Comparison of ENCODE assay signal across 8 cellular contexts in genomic region chr2:189179607-189179979, GRCh38. TPM values are rescaled to one million over a fixed set of nuclear protein-coding genes. Genes with fewer than 3 reads are reported as not detected.
DNase-seq lines count a peak whose midpoint lies in the region; ATAC-seq, FAIRE-seq and TF ChIP-seq lines count a peak whose summit lies in the region.

TSS of gene COL5A2 (minus strand) at chr2:189179761. CDS start at chr2:189179604, 157 bp downstream.

- POLR2A ChIA-PET in A673 (lab: Charles Lee; ENCODE audit: low non-redundant PET) (interaction anchor here (0.5 kb wide), 1 partner anchor 16 kb away, joined by 3 read pairs; no protein-coding TSS in a partner anchor), endothelial cell of umbilical vein (lab: Charles Lee) (interaction anchor here (0.8 kb wide), 1 partner anchor 30 kb away, joined by 3 read pairs; no protein-coding TSS in a partner anchor)

- H3K27ac ChIP-seq in A673 (ENCODE audit: low read depth, low read length, poor library complexity, severe bottlenecking) (peak within 1 kb of the TSS; percentile 74), endothelial cell of umbilical vein (ENCODE audit: insufficient read depth, low read depth, low read length) (peak within 1 kb of the TSS; percentile 65), vagina (peak within 1 kb of the TSS; percentile 85)

- H3K36me3 Mint-ChIP-seq in immature natural killer cell: no peaks in the 10 kb centered on the region

- peak; percentile 88 for TF ChIP-seq POLR2A in endothelial cell of umbilical vein (IDR thresholded peaks at IDR 0.05; ENCODE audit: low read depth, low read length)
- TF ChIP-seq POLR2A in vagina (IDR thresholded peaks at IDR 0.05): peak in 1 of 2 donors; percentile 62

- no peaks in the 10 kb centered on the region for H3K4me1 Mint-ChIP-seq in immature natural killer cell

- CTCF ChIA-PET in A673 (lab: Charles Lee) (interaction anchor here (0.6 to 1.7 kb wide), 3 partner anchors 37 to 108 kb away, joined by 3 to 9 read pairs (median 5); no protein-coding TSS in a partner anchor), endothelial cell of umbilical vein (lab: Charles Lee) (interaction anchor here (0.9 to 4.8 kb wide), 19 partner anchors 11 to 656 kb away, joined by 3 to 98 read pairs (median 7); no protein-coding TSS in a partner anchor)

- BruUV-seq in A673 (replicated peaks; lab: Mats Ljungman, UMichigan) (no TSS peak), endothelial cell of umbilical vein (replicated peaks; lab: Mats Ljungman, UMichigan) (no TSS peak)

- peaks cover 0 to 2% (median 2%) of the 10 kb centered on the region in 3 donors for H3K27me3 Mint-ChIP-seq in immature natural killer cell (ENCODE audit: low read depth in 3 of 3)

- dilution Hi-C loops in endothelial cell of umbilical vein (cut with MboI; ENCODE audit: extremely low pct_ligation_motif_present, low sequenced_read_pairs): no loop called here

- peak within 1 kb of the TSS; percentile 90 for H3K4me2 ChIP-seq in endothelial cell of umbilical vein (ENCODE audit: insufficient read depth, low read length)

- H3K4me3 ChIP-seq in A673 (ENCODE audit: low read depth, low read length, poor library complexity, severe bottlenecking): peak within 1 kb of the TSS; percentile 67
- H3K4me3 ChIP-seq in endothelial cell of umbilical vein (replicated peaks in 1 of 3; ENCODE audit: insufficient read depth in 1 of 3, low read depth in 1 of 3, low read length in 3 of 3): peak within 1 kb of the TSS; percentile 54 to 98 (median 76)
- peak within 1 kb of the TSS; percentile 54 to 62 for H3K4me3 ChIP-seq in vagina

- H3K9ac ChIP-seq in endothelial cell of umbilical vein (replicated peaks; ENCODE audit: extremely low read depth, insufficient read depth, low read length): peak within 1 kb of the TSS; percentile 55

- no peak for ATAC-seq in GM21737 (IDR thresholded peaks at IDR 0.05; ENCODE audit: unreplicated experiment)

- peaks cover 34% of the 10 kb centered on the region for H3K79me2 ChIP-seq in endothelial cell of umbilical vein (ENCODE audit: control insufficient read depth, insufficient read depth, low read length)

- H3K4me1 ChIP-seq in A673 (ENCODE audit: insufficient read depth, low read length, poor library complexity, severe bottlenecking) (peaks cover 19% of the 10 kb centered on the region), endothelial cell of umbilical vein (ENCODE audit: control insufficient read depth, extremely low read depth, insufficient read depth, low read length) (peaks cover 15% of the 10 kb centered on the region), vagina (peaks cover 20% of the 10 kb centered on the region)

- H3K9me3 Mint-ChIP-seq in immature natural killer cell: peaks cover 0 to 12% (median 4%) of the 10 kb centered on the region in 6 donors

- no peak within 1 kb of the TSS for H3K27ac Mint-ChIP-seq in immature natural killer cell

- intact Hi-C loops in A673 (cut with micrococcal nuclease; ENCODE audit: unreplicated experiment) (loop anchor here (2.0 to 10.0 kb wide), 5 partner anchors 31 to 655 kb away; no protein-coding TSS in a partner anchor), endothelial cell of umbilical vein (cut with micrococcal nuclease) (loop anchor here (1.0 to 2.0 kb wide), 7 partner anchors 31 to 233 kb away; no protein-coding TSS in a partner anchor), vagina (cut with DNase I) (no loop called here)

- peak within 1 kb of the TSS; percentile 75 for H2AFZ ChIP-seq in endothelial cell of umbilical vein (ENCODE audit: low read depth, low read length)

- peak; percentile 79 for FAIRE-seq in endothelial cell of umbilical vein (lab: Jason Lieb, UNC)

- H3K36me3 ChIP-seq in A673 (ENCODE audit: insufficient read depth, low read length, poor library complexity, severe bottlenecking): no peaks in the 10 kb centered on the region
- no peaks in the 10 kb centered on the region for H3K36me3 ChIP-seq in endothelial cell of umbilical vein (ENCODE audit: control insufficient read depth in 2 of 2, extremely low read depth in 1 of 2, insufficient read depth in 2 of 2, low read length in 2 of 2)
- no peaks in the 10 kb centered on the region for H3K36me3 ChIP-seq in vagina

- DNase-seq in A673 (ENCODE audit: low spot score): peak; percentile 85
- peak; percentile 81 for DNase-seq in NCI-H2227 treated with DMSO at 0.1 percent for 48 hours (lab: John Stamatoyannopoulos, UW)
- peak; percentile 90 for DNase-seq in endothelial cell of umbilical vein (ENCODE audit: low read depth, low spot score)
- no peak for DNase-seq in mesenteric fat pad (ENCODE audit: low spot score)
- peak in 1 of 2 donors; percentile 89 for DNase-seq in vagina (ENCODE audit: extremely low spot score in 2 of 2)
- no peak for DNase-seq in immature natural killer cell
- DNase-seq in activated CD8-positive, alpha-beta memory T cell treated with anti-CD3 and anti-CD28 coated beads, Interleukin-2, amount 50 U/mL, for 48 hours: no peak

- H3K4me3 Mint-ChIP-seq in immature natural killer cell: no peak within 1 kb of the TSS

- no peak for TF ChIP-seq CTCF in A673 (conservative IDR thresholded peaks at IDR 0.05; ENCODE audit: low read depth, low read length)
- TF ChIP-seq CTCF in endothelial cell of umbilical vein (IDR thresholded peaks at IDR 0.05; ENCODE audit: extremely low read depth in 1 of 2, insufficient read depth in 1 of 2, low read depth in 1 of 2, low read length in 2 of 2): no peak
- TF ChIP-seq CTCF in vagina (IDR thresholded peaks at IDR 0.05): no peak

- H3K27me3 ChIP-seq in A673 (replicated peaks; ENCODE audit: insufficient read depth, low read depth, low read length, poor library complexity): no peaks in the 10 kb centered on the region
- H3K27me3 ChIP-seq in endothelial cell of umbilical vein (ENCODE audit: control insufficient read depth in 2 of 2, insufficient read depth in 2 of 2, low read length in 2 of 2): no peaks in the 10 kb centered on the region
- no peaks in the 10 kb centered on the region for H3K27me3 ChIP-seq in vagina

- H3K9me1 ChIP-seq in endothelial cell of umbilical vein (replicated peaks; ENCODE audit: control insufficient read depth, extremely low read depth, insufficient read depth, low read length): no peaks in the 10 kb centered on the region

- no peaks in the 10 kb centered on the region for H3K9me3 ChIP-seq in A673 (ENCODE audit: low read depth, low read length, poor library complexity, severe bottlenecking)
- H3K9me3 ChIP-seq in endothelial cell of umbilical vein (replicated peaks; ENCODE audit: control insufficient read depth, insufficient read depth, low read length): no peaks in the 10 kb centered on the region
- H3K9me3 ChIP-seq in vagina: no peaks in the 10 kb centered on the region

- no peaks in the 10 kb centered on the region for H4K20me1 ChIP-seq in endothelial cell of umbilical vein (replicated peaks; ENCODE audit: control insufficient read depth, extremely low read depth, insufficient read depth, low read length)

TF ChIP-seq in endothelial cell of umbilical vein, 7 proteins besides CTCF, POLR2A, EP300 and RAD21:
- TF ChIP-seq MYC (IDR thresholded peaks at IDR 0.05; ENCODE audit: low read depth, low read length) (no peak), POLR2AphosphoS5 (IDR thresholded peaks at IDR 0.05; ENCODE audit: insufficient read depth, low read depth, low read length) (peak; percentile 45)

RNA-seq across cellular contexts. Expression of gene COL5A2, which starts in this region (rescaled TPM):
- 90.7 and 92.2 TPM in 2 replicates for total RNA-seq in A673 (2021)
- 123 and 138 TPM in 2 replicates for total RNA-seq in endothelial cell of umbilical vein
- polyA plus RNA-seq in endothelial cell of umbilical vein: 40.6 and 47.4 TPM in 2 replicates
- polyA plus RNA-seq in endothelial cell of umbilical vein (2011; cell fraction: cytosol; rRNA removed): 59.0 and 66.0 TPM in 2 replicates
- polyA plus RNA-seq in endothelial cell of umbilical vein (2011; cell fraction: nucleus; rRNA removed): 139 and 148 TPM in 2 replicates
- polyA plus RNA-seq in endothelial cell of umbilical vein (2012): 148 and 260 TPM in 2 replicates
- polyA minus RNA-seq in endothelial cell of umbilical vein: 126 and 150 TPM in 2 replicates
- 0.61 TPM for polyA minus RNA-seq in endothelial cell of umbilical vein (2011; cell fraction: cytosol; rRNA and poly(A)+ RNA removed)
- 65.6 and 71.3 TPM in 2 replicates for polyA minus RNA-seq in endothelial cell of umbilical vein (2011; cell fraction: nucleus; rRNA and poly(A)+ RNA removed)
- 93.4 TPM for total RNA-seq in mesenteric fat pad
- 33.1 TPM for total RNA-seq in vagina
- polyA plus RNA-seq in immature natural killer cell: under 1 TPM in 1 of 3 donors, not detected in 2; 0.04 TPM

Comparison
In these comparisons a context has a peak if more than half of its experiments do, and no peak if none do; other contexts are left out.
1. RNA of gene COL5A2 (polyA plus RNA-seq): 40.6 to 260 TPM in endothelial cell of umbilical vein; 0.04 TPM in immature natural killer cell; every median in the first group is over 10 times any median in the second.
2. DNase-seq: peak in A673 (single experiment), NCI-H2227 treated with DMSO at 0.1 percent for 48 hours (single experiment) and endothelial cell of umbilical vein (single experiment); none in mesenteric fat pad (single experiment), immature natural killer cell (0 of 3) and activated CD8-positive, alpha-beta memory T cell treated with anti-CD3 and anti-CD28 coated beads, Interleukin-2, amount 50 U/mL, for 48 hours (single experiment).
3. Peak in every context shown above with its lines, with median percentiles within 50 percentile points of each other: H3K27ac ChIP-seq and H3K4me3 ChIP-seq.